In genomic region chr20:19327401-19327800, GRCh38 we compare ENCODE assay signal across 28 cellular contexts.
DNase-seq lines count a peak whose midpoint lies in the region; ATAC-seq and TF ChIP-seq lines count a peak whose summit lies in the region.
"Had no signal": no experiment of that assay in that cellular context is flagged by ENCODE, and none has a peak within 500 bp of the region (broad histone marks: within the 10 kb centered on the region; RNA-seq: fewer than 3 reads in every experiment).

No MANE protein-coding gene starts in this region.

- H3K27me3 ChIP-seq in GM06990 (replicated peaks; ENCODE audit: control insufficient read depth, insufficient read depth, low read length), result peaks cover 3% of the 10 kb centered on the region; the same call in 1 of the 2 replicates
- H3K27me3 ChIP-seq: suprapubic skin had no signal

- H3K9me3 Mint-ChIP-seq in activated CD8-positive, alpha-beta T cell treated with anti-CD3 and anti-CD28 coated beads, Interleukin-2, amount 10 ng/mL, durations not matched to agents 7 days and 5 days (ENCODE audit: insufficient read depth), result no peaks in the 10 kb centered on the region
- H3K9me3 Mint-ChIP-seq in activated CD8-positive, alpha-beta T cell treated with anti-CD3 and anti-CD28 coated beads for 36 hours, result no peaks in the 10 kb centered on the region
- no peaks in the 10 kb centered on the region for H3K9me3 Mint-ChIP-seq in type B pancreatic cell
- no peaks in the 10 kb centered on the region for H3K9me3 Mint-ChIP-seq in activated T-cell treated with anti-CD3 and anti-CD28 coated beads, Interleukin-2, amount 50 U/mL, for 24 hours
- H3K9me3 Mint-ChIP-seq: effector memory CD8-positive, alpha-beta T cell; nephron; T-helper 1 cell treated with Interleukin-12 subunit alpha and Interleukin-12 subunit beta and Interleukin-4 antibody, amounts not matched to agents 30 μg/mL and 1 μg/mL, for 36 hours had no signal

- no peak overlapping the region for H3K4me3 ChIP-seq in GM06990 (replicated peaks; ENCODE audit: low read depth, low read length)
- H3K4me3 ChIP-seq: suprapubic skin had no signal

- H3K36me3 ChIP-seq in GM06990 (ENCODE audit: control insufficient read depth, insufficient read depth, low read length), result no peaks in the 10 kb centered on the region
- H3K36me3 ChIP-seq: suprapubic skin had no signal

- no peak for TF ChIP-seq CTCF in activated CD8-positive, alpha-beta T cell treated with anti-CD3 and anti-CD28 coated beads for 36 hours (IDR thresholded peaks at IDR 0.05)
- TF ChIP-seq CTCF in GM06990 (IDR thresholded peaks at IDR 0.05; ENCODE audit: insufficient read depth, low read length, poor library complexity, severe bottlenecking) (no peak), type B pancreatic cell (conservative IDR thresholded peaks at IDR 0.05) (no peak)

- DNase-seq in activated CD8-positive, alpha-beta T cell treated with anti-CD3 and anti-CD28 coated beads, Interleukin-2, amount 10 ng/mL, durations not matched to agents 7 days and 5 days, result peak; percentile 36
- no peak for DNase-seq in activated CD8-positive, alpha-beta T cell treated with anti-CD3 and anti-CD28 coated beads for 36 hours
- peak; percentile 18 for DNase-seq in GM06990 (ENCODE audit: extremely low read depth, insufficient read length)
- peak; percentile 95 for DNase-seq in NCI-H345 (lab: John Stamatoyannopoulos, UW)
- peak; percentile 10 for DNase-seq in type B pancreatic cell (ENCODE audit: extremely low spot score, unreplicated experiment)
- no peak for DNase-seq in activated T-cell treated with anti-CD3 and anti-CD28 coated beads, Interleukin-2, amount 50 U/mL, for 24 hours
- DNase-seq: ACHN; activated CD4-positive, CD25-positive, alpha-beta regulatory T cell; activated T-cell treated with anti-CD3 and anti-CD28 coated beads, Interleukin-2, amount 50 U/mL, for 72 hours; caudate nucleus; cortex of kidney; DMS153; effector memory CD8-positive, alpha-beta T cell; hypothalamus; IMR-90; mammary epithelial cell; NCI-H1105; NCI-H2081 treated with DMSO at 0.1 percent for 48 hours; NCI-H526; Right ventricle myocardium superior had no signal

- CTCF ChIA-PET in activated CD8-positive, alpha-beta T cell treated with anti-CD3 and anti-CD28 coated beads, Interleukin-2, amount 10 ng/mL, durations not matched to agents 7 days and 5 days (lab: Charles Lee), result no interaction called here
- CTCF ChIA-PET in activated CD8-positive, alpha-beta T cell treated with anti-CD3 and anti-CD28 coated beads for 36 hours (lab: Charles Lee), result no interaction called here

- H3K36me3 Mint-ChIP-seq in activated CD8-positive, alpha-beta T cell treated with anti-CD3 and anti-CD28 coated beads, Interleukin-2, amount 10 ng/mL, durations not matched to agents 7 days and 5 days (ENCODE audit: low read depth), result no peaks in the 10 kb centered on the region
- no peaks in the 10 kb centered on the region for H3K36me3 Mint-ChIP-seq in activated CD8-positive, alpha-beta T cell treated with anti-CD3 and anti-CD28 coated beads for 36 hours (ENCODE audit: low read depth)
- peaks cover 7% of the 10 kb centered on the region for H3K36me3 Mint-ChIP-seq in type B pancreatic cell
- no peaks in the 10 kb centered on the region for H3K36me3 Mint-ChIP-seq in activated T-cell treated with anti-CD3 and anti-CD28 coated beads, Interleukin-2, amount 50 U/mL, for 24 hours (ENCODE audit: low read depth)
- H3K36me3 Mint-ChIP-seq: stimulated activated memory B cell treated with anti-CD40 and anti-IgM and Interleukin-4, amounts not matched to agents 10 μg/mL and 1 μg/mL and 100 μg/mL, for 72 hours had no signal

- no peak overlapping the region for H3K27ac Mint-ChIP-seq in activated CD8-positive, alpha-beta T cell treated with anti-CD3 and anti-CD28 coated beads, Interleukin-2, amount 10 ng/mL, durations not matched to agents 7 days and 5 days
- no peak overlapping the region for H3K27ac Mint-ChIP-seq in activated CD8-positive, alpha-beta T cell treated with anti-CD3 and anti-CD28 coated beads for 36 hours
- no peak overlapping the region for H3K27ac Mint-ChIP-seq in type B pancreatic cell
- H3K27ac Mint-ChIP-seq in activated T-cell treated with anti-CD3 and anti-CD28 coated beads, Interleukin-2, amount 50 U/mL, for 24 hours, result no peak overlapping the region
- H3K27ac Mint-ChIP-seq: activated T-cell treated with anti-CD3 and anti-CD28 coated beads, Interleukin-2, amount 50 U/mL, for 72 hours; B cell; effector memory CD8-positive, alpha-beta T cell; nephron; stimulated activated memory B cell treated with anti-CD40 and anti-IgM and Interleukin-4, amounts not matched to agents 10 μg/mL and 1 μg/mL and 100 μg/mL, for 72 hours; T-helper 1 cell treated with Interleukin-12 subunit alpha and Interleukin-12 subunit beta and Interleukin-4 antibody, amounts not matched to agents 30 μg/mL and 1 μg/mL, for 36 hours had no signal

- H3K27me3 Mint-ChIP-seq in activated CD8-positive, alpha-beta T cell treated with anti-CD3 and anti-CD28 coated beads, Interleukin-2, amount 10 ng/mL, durations not matched to agents 7 days and 5 days (ENCODE audit: low read depth), result peaks cover 18% of the 10 kb centered on the region
- peaks cover 4% of the 10 kb centered on the region for H3K27me3 Mint-ChIP-seq in activated CD8-positive, alpha-beta T cell treated with anti-CD3 and anti-CD28 coated beads for 36 hours
- peaks cover 4% of the 10 kb centered on the region for H3K27me3 Mint-ChIP-seq in type B pancreatic cell
- peaks cover 3% of the 10 kb centered on the region for H3K27me3 Mint-ChIP-seq in activated T-cell treated with anti-CD3 and anti-CD28 coated beads, Interleukin-2, amount 50 U/mL, for 24 hours

- H3K4me1 Mint-ChIP-seq in activated CD8-positive, alpha-beta T cell treated with anti-CD3 and anti-CD28 coated beads, Interleukin-2, amount 10 ng/mL, durations not matched to agents 7 days and 5 days (ENCODE audit: low read depth), result peaks cover 7% of the 10 kb centered on the region
- H3K4me1 Mint-ChIP-seq in activated CD8-positive, alpha-beta T cell treated with anti-CD3 and anti-CD28 coated beads for 36 hours (ENCODE audit: low read depth), result no peaks in the 10 kb centered on the region
- H3K4me1 Mint-ChIP-seq in type B pancreatic cell (ENCODE audit: unreplicated experiment), result no peaks in the 10 kb centered on the region
- no peaks in the 10 kb centered on the region for H3K4me1 Mint-ChIP-seq in activated T-cell treated with anti-CD3 and anti-CD28 coated beads, Interleukin-2, amount 50 U/mL, for 24 hours (ENCODE audit: low read depth)
- H3K4me1 Mint-ChIP-seq: stimulated activated memory B cell treated with anti-CD40 and anti-IgM and Interleukin-4, amounts not matched to agents 10 μg/mL and 1 μg/mL and 100 μg/mL, for 72 hours had no signal

- POLR2A ChIA-PET in activated CD8-positive, alpha-beta T cell treated with anti-CD3 and anti-CD28 coated beads, Interleukin-2, amount 10 ng/mL, durations not matched to agents 7 days and 5 days (lab: Charles Lee), result no interaction called here
- POLR2A ChIA-PET in activated CD8-positive, alpha-beta T cell treated with anti-CD3 and anti-CD28 coated beads for 36 hours (lab: Charles Lee), result no interaction called here

- peak; percentile 71 for ATAC-seq in activated CD8-positive, alpha-beta T cell treated with anti-CD3 and anti-CD28 coated beads, Interleukin-2, amount 10 ng/mL, durations not matched to agents 7 days and 5 days
- ATAC-seq in activated CD8-positive, alpha-beta T cell treated with anti-CD3 and anti-CD28 coated beads for 36 hours, result no peak
- ATAC-seq in HG03520 (IDR thresholded peaks at IDR 0.05; ENCODE audit: unreplicated experiment), result no peak
- ATAC-seq: activated T-cell treated with anti-CD3 and anti-CD28 coated beads, Interleukin-2, amount 50 U/mL, for 72 hours; effector memory CD8-positive, alpha-beta T cell; HCT116; SK-N-SH treated with all-trans-retinoic acid at 6 μM for 48 hours; stimulated activated memory B cell treated with anti-CD40 and anti-IgM and Interleukin-4, amounts not matched to agents 10 μg/mL and 1 μg/mL and 100 μg/mL, for 72 hours had no signal

- intact Hi-C loops in activated CD8-positive, alpha-beta T cell treated with anti-CD3 and anti-CD28 coated beads for 36 hours (cut with micrococcal nuclease), result no loop called here

- H3K4me3 Mint-ChIP-seq in activated CD8-positive, alpha-beta T cell treated with anti-CD3 and anti-CD28 coated beads, Interleukin-2, amount 10 ng/mL, durations not matched to agents 7 days and 5 days, result no peak overlapping the region
- H3K4me3 Mint-ChIP-seq in activated CD8-positive, alpha-beta T cell treated with anti-CD3 and anti-CD28 coated beads for 36 hours, result no peak overlapping the region
- no peak overlapping the region for H3K4me3 Mint-ChIP-seq in type B pancreatic cell
- H3K4me3 Mint-ChIP-seq in activated T-cell treated with anti-CD3 and anti-CD28 coated beads, Interleukin-2, amount 50 U/mL, for 24 hours, result no peak overlapping the region
- H3K4me3 Mint-ChIP-seq: activated T-cell treated with anti-CD3 and anti-CD28 coated beads, Interleukin-2, amount 50 U/mL, for 72 hours; B cell; effector memory CD8-positive, alpha-beta T cell; nephron; stimulated activated memory B cell treated with anti-CD40 and anti-IgM and Interleukin-4, amounts not matched to agents 10 μg/mL and 1 μg/mL and 100 μg/mL, for 72 hours; T-helper 1 cell treated with Interleukin-12 subunit alpha and Interleukin-12 subunit beta and Interleukin-4 antibody, amounts not matched to agents 30 μg/mL and 1 μg/mL, for 36 hours had no signal

Comparison
In these comparisons a context has a peak if more than half of its experiments do, and no peak if none do; other contexts are left out.
1. DNase-seq: peak in activated CD8-positive, alpha-beta T cell treated with anti-CD3 and anti-CD28 coated beads, Interleukin-2, amount 10 ng/mL, durations not matched to agents 7 days and 5 days (single experiment), GM06990 (single experiment), NCI-H345 (single experiment) and type B pancreatic cell (single experiment); none in activated CD8-positive, alpha-beta T cell treated with anti-CD3 and anti-CD28 coated beads for 36 hours (single experiment) and activated T-cell treated with anti-CD3 and anti-CD28 coated beads, Interleukin-2, amount 50 U/mL, for 24 hours (single experiment).